ENCODE assay signal across 8 cellular contexts in the genomic region with DNA sequence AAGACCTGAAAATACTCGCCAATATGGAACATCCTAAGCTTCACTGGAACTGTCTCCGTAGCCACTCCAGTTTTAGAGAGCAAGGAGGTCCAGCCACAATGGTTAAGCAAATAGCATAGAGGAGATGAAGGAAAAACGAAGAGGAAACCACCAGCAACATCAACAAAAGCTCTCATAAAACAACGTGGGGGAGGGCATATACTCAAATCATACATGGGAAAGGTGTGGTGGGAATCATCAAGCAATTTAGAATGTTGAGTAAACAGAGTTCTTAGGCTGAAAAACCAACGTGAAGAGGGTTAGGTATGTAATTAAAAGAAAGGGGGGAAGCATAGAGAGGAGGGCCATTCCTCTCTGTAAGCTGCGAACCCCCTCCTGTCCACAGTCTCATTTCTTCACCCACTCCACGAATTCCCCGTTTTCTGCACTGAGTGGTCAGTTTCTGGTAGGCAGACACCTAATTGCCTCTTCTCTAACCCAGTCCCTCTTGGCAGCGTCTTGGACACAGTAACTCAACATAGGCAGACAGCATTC. TPM values are rescaled to one million over a fixed set of nuclear protein-coding genes. Genes with fewer than 3 reads are reported as not detected.
DNase-seq lines count a peak whose midpoint lies in the region; ATAC-seq and TF ChIP-seq lines count a peak whose summit lies in the region.

No MANE protein-coding gene starts in this region.

- DNase-seq in AG04450 (ENCODE audit: low read depth, low spot score) (no peak), MCF 10A (ENCODE audit: unreplicated experiment) (peak; percentile 3), medulla oblongata (ENCODE audit: extremely low spot score) (peak; percentile 57), COLO829 (ENCODE audit: low spot score) (no peak), NCI-H2171 treated with DMSO at 0.1 percent for 48 hours (lab: John Stamatoyannopoulos, UW) (no peak)
- no peak for DNase-seq in Jurkat, Clone E6-1 (ENCODE audit: low read depth, low spot score)
- no peak for DNase-seq in activated T-cell treated with anti-CD3 and anti-CD28 coated beads, Interleukin-2, amount 50 U/mL, for 48 hours
- no peak for DNase-seq in activated naive CD8-positive, alpha-beta T cell treated with anti-CD3 and anti-CD28 coated beads, Interleukin-2, amount 50 U/mL, for 24 hours

- peaks cover 10% of the 10 kb centered on the region for H3K4me1 Mint-ChIP-seq in MCF 10A (ENCODE audit: insufficient read depth, unreplicated experiment)
- H3K4me1 Mint-ChIP-seq in activated naive CD8-positive, alpha-beta T cell treated with anti-CD3 and anti-CD28 coated beads, Interleukin-2, amount 50 U/mL, for 24 hours = peaks cover 51% of the 10 kb centered on the region

- H3K9me3 ChIP-seq in AG04450 (ENCODE audit: control insufficient read depth, insufficient read depth, low read length) = 0 out of 2 replicates have a peak, but pooled peaks cover 4% of the 10 kb centered on the region

- H3K4me3 Mint-ChIP-seq in MCF 10A (ENCODE audit: unreplicated experiment) = no peak overlapping the region
- no peak overlapping the region for H3K4me3 Mint-ChIP-seq in activated naive CD8-positive, alpha-beta T cell treated with anti-CD3 and anti-CD28 coated beads, Interleukin-2, amount 50 U/mL, for 24 hours

- CTCF ChIA-PET in AG04450 (lab: Charles Lee) (interaction anchor here (0.6 to 0.9 kb wide), 3 partner anchors 30 to 741 kb away, joined by 4 read pairs; no protein-coding TSS in a partner anchor), MCF 10A (lab: Yijun Ruan, JAX) (interaction anchor here (0.6 to 3.0 kb wide), 12 partner anchors 18 to 437 kb away, joined by 3 to 9 read pairs (median 3); no protein-coding TSS in a partner anchor)

- no peaks in the 10 kb centered on the region for H3K27me3 ChIP-seq in AG04450 (ENCODE audit: control insufficient read depth, insufficient read depth, low read length)

- no peak overlapping the region for H3K27ac Mint-ChIP-seq in MCF 10A (ENCODE audit: low read depth, unreplicated experiment)
- no peak overlapping the region for H3K27ac Mint-ChIP-seq in activated naive CD8-positive, alpha-beta T cell treated with anti-CD3 and anti-CD28 coated beads, Interleukin-2, amount 50 U/mL, for 24 hours

- intact Hi-C loops in MCF 10A (cut with micrococcal nuclease) = loop anchor here (5.0 kb wide), 1 partner anchor 175 kb away; no protein-coding TSS in a partner anchor

- no peak for ATAC-seq in activated naive CD8-positive, alpha-beta T cell treated with anti-CD3 and anti-CD28 coated beads, Interleukin-2, amount 50 U/mL, for 24 hours

- peak overlapping the region; percentile 86 for H3K27ac ChIP-seq in AG04450 (ENCODE audit: low read depth, low read length)

- no peaks in the 10 kb centered on the region for H3K9me3 Mint-ChIP-seq in MCF 10A (ENCODE audit: unreplicated experiment)
- no peaks in the 10 kb centered on the region for H3K9me3 Mint-ChIP-seq in activated naive CD8-positive, alpha-beta T cell treated with anti-CD3 and anti-CD28 coated beads, Interleukin-2, amount 50 U/mL, for 24 hours

- no peak for TF ChIP-seq CTCF in AG04450 (IDR thresholded peaks at IDR 0.05; ENCODE audit: low read depth, low read length)
- TF ChIP-seq CTCF in MCF 10A (IDR thresholded peaks at IDR 0.05; ENCODE audit: unreplicated experiment) = no peak

- H3K4me3 ChIP-seq in AG04450 (ENCODE audit: low read depth, low read length) = peak overlapping the region; percentile 96
- peak overlapping the region; percentile 98 for H3K4me3 ChIP-seq in Jurkat, Clone E6-1 (ENCODE audit: low read length)

- POLR2A ChIA-PET in AG04450 (lab: Yijun Ruan, JAX) (interaction anchor here (1.1 to 1.4 kb wide), 2 partner anchors 76 to 106 kb away, joined by 3 to 4 read pairs; a partner anchor contains a TSS), MCF 10A (lab: Yijun Ruan, JAX) (interaction anchor here (0.6 to 4.6 kb wide), 25 partner anchors 10 to 882 kb away, joined by 3 to 45 read pairs (median 7); a partner anchor contains a TSS)

- no TSS peak for BruUV-seq in MCF 10A (replicated peaks; lab: Mats Ljungman, UMichigan)

- H3K27me3 Mint-ChIP-seq in MCF 10A (ENCODE audit: insufficient read depth, unreplicated experiment) = no peaks in the 10 kb centered on the region
- H3K27me3 Mint-ChIP-seq in activated naive CD8-positive, alpha-beta T cell treated with anti-CD3 and anti-CD28 coated beads, Interleukin-2, amount 50 U/mL, for 24 hours = no peaks in the 10 kb centered on the region

- H3K36me3 Mint-ChIP-seq in MCF 10A (ENCODE audit: insufficient read depth, unreplicated experiment) = peaks cover under 1% of the 10 kb centered on the region
- H3K36me3 Mint-ChIP-seq in activated naive CD8-positive, alpha-beta T cell treated with anti-CD3 and anti-CD28 coated beads, Interleukin-2, amount 50 U/mL, for 24 hours (ENCODE audit: low read depth) = peaks cover 11% of the 10 kb centered on the region

RNA-seq across cellular contexts. Expression of a gene that starts 1.0 kb away (rescaled TPM):
- polyA plus RNA-seq in AG04450 (2011; rRNA removed) = 535 and 636 TPM in 2 replicates
- polyA minus RNA-seq in AG04450 (2011; rRNA and poly(A)+ RNA removed) = 137 and 199 TPM in 2 replicates
- polyA plus RNA-seq in Jurkat, Clone E6-1 (2012; ENCODE audit: insufficient read depth, insufficient read length) = 88.0 TPM
- 192 and 231 TPM in 2 replicates for total RNA-seq in MCF 10A (2022)

RNA-seq across cellular contexts. Expression of a gene that starts 1.4 kb away (rescaled TPM):
- 3.6 and 4.3 TPM in 2 replicates for polyA plus RNA-seq in AG04450 (2011; rRNA removed)
- polyA minus RNA-seq in AG04450 (2011; rRNA and poly(A)+ RNA removed) = 5.3 and 5.9 TPM in 2 replicates
- 8.5 TPM for polyA plus RNA-seq in Jurkat, Clone E6-1 (2012; ENCODE audit: insufficient read depth, insufficient read length)
- 3.6 and 6.0 TPM in 2 replicates for total RNA-seq in MCF 10A (2022)

RNA-seq across cellular contexts. Expression of a gene that starts 34.0 kb away (rescaled TPM):
- polyA plus RNA-seq in AG04450 (2011; rRNA removed) = not detected in 2 replicates
- not detected in 2 replicates for polyA minus RNA-seq in AG04450 (2011; rRNA and poly(A)+ RNA removed)
- not detected for polyA plus RNA-seq in Jurkat, Clone E6-1 (2012; ENCODE audit: insufficient read depth, insufficient read length)
- not detected in 2 replicates for total RNA-seq in MCF 10A (2022)

Comparison
In these comparisons a context has a peak if more than half of its experiments do, and no peak if none do; other contexts are left out.
1. DNase-seq: peak in MCF 10A (single experiment) and medulla oblongata (single experiment); none in AG04450 (single experiment), Jurkat, Clone E6-1 (single experiment), COLO829 (single experiment), NCI-H2171 treated with DMSO at 0.1 percent for 48 hours (single experiment), activated T-cell treated with anti-CD3 and anti-CD28 coated beads, Interleukin-2, amount 50 U/mL, for 48 hours (0 of 2) and activated naive CD8-positive, alpha-beta T cell treated with anti-CD3 and anti-CD28 coated beads, Interleukin-2, amount 50 U/mL, for 24 hours (single experiment).